ENCODE assay signal across 21 cellular contexts in genomic region chr2:36452279-36452678, GRCh38.
DNase-seq lines count a peak whose midpoint lies in the region; ATAC-seq, FAIRE-seq and TF ChIP-seq lines count a peak whose summit lies in the region.
"Had no signal": no experiment of that assay in that cellular context is flagged by ENCODE, and none has a peak within 500 bp of the region (broad histone marks: within the 10 kb centered on the region; RNA-seq: fewer than 3 reads in every experiment).

No MANE protein-coding gene starts in this region.

- no peaks in the 10 kb centered on the region for H3K36me3 Mint-ChIP-seq in T-helper 2 cell treated with Interferon-gamma antibody and Interleukin-4, amounts not matched to agents 5 μg/mL and 100 μg/mL, for 36 hours (ENCODE audit: low read depth)
- H3K36me3 Mint-ChIP-seq: natural killer cell treated with Interleukin-12 subunit alpha and Interleukin-12 subunit beta and Interleukin-15 and Interleukin-18, amount 100 ng/mL, for 72 hours had no signal

- no peak for DNase-seq in AG04450 (ENCODE audit: low read depth, low spot score)
- DNase-seq in Panc1 (ENCODE audit: low read depth, low spot score): no peak
- peak; percentile 58 for DNase-seq in osteoblast (ENCODE audit: insufficient read length, low spot score, missing footprints)
- DNase-seq in NCI-H1417 treated with DMSO at 0.1 percent for 48 hours (lab: John Stamatoyannopoulos, UW): no peak
- DNase-seq in T-helper 2 cell treated with Interferon-gamma antibody and Interleukin-4, amounts not matched to agents 5 μg/mL and 100 μg/mL, for 36 hours (ENCODE audit: low spot score): no peak
- no peak for DNase-seq in mucosa of descending colon
- no peak for DNase-seq in GM12892 (ENCODE audit: insufficient read length)
- DNase-seq: activated CD4-positive, alpha-beta T cell treated with anti-CD3 and anti-CD28 coated beads for 4 hours; activated CD8-positive, alpha-beta memory T cell treated with anti-CD3 and anti-CD28 coated beads, Interleukin-2, amount 50 U/mL, for 4 hours; activated gamma-delta T cell; lower lobe of right lung; NCI-H2029; SIG-M5; stimulated activated naive CD8-positive, alpha-beta T cell treated with anti-CD3 and anti-CD28 coated beads, Interleukin-15, amount 100 ng/mL, for 72 hours; T1000 had no signal

- no peak overlapping the region for H3K4me2 ChIP-seq in osteoblast (ENCODE audit: insufficient read depth, low read length)

- no peak overlapping the region for H2AFZ ChIP-seq in osteoblast (ENCODE audit: low read length)

- no peak overlapping the region for H3K4me3 Mint-ChIP-seq in T-helper 2 cell treated with Interferon-gamma antibody and Interleukin-4, amounts not matched to agents 5 μg/mL and 100 μg/mL, for 36 hours
- H3K4me3 Mint-ChIP-seq: natural killer cell treated with Interleukin-12 subunit alpha and Interleukin-12 subunit beta and Interleukin-15 and Interleukin-18, amount 100 ng/mL, for 72 hours; stimulated activated naive CD8-positive, alpha-beta T cell treated with anti-CD3 and anti-CD28 coated beads, Interleukin-15, amount 100 ng/mL, for 72 hours had no signal

- peak; percentile 84 for FAIRE-seq in endometrium (lab: Jason Lieb, UNC)
- no peak for FAIRE-seq in GM12892 (lab: Jason Lieb, UNC)
- FAIRE-seq: frontal cortex, GM12878 had no signal

- no peak overlapping the region for H3K27ac Mint-ChIP-seq in T-helper 2 cell treated with Interferon-gamma antibody and Interleukin-4, amounts not matched to agents 5 μg/mL and 100 μg/mL, for 36 hours
- H3K27ac Mint-ChIP-seq: natural killer cell treated with Interleukin-12 subunit alpha and Interleukin-12 subunit beta and Interleukin-15 and Interleukin-18, amount 100 ng/mL, for 72 hours; stimulated activated naive CD8-positive, alpha-beta T cell treated with anti-CD3 and anti-CD28 coated beads, Interleukin-15, amount 100 ng/mL, for 72 hours had no signal

- POLR2A ChIA-PET in AG04450 (lab: Yijun Ruan, JAX) (interaction anchor here (0.6 to 3.5 kb wide), 7 partner anchors 13 to 99 kb away, joined by 3 to 20 read pairs (median 7); partner anchors contain the start of gene CRIM1), Panc1 (lab: Charles Lee) (no interaction called here)

- H3K4me1 Mint-ChIP-seq in T-helper 2 cell treated with Interferon-gamma antibody and Interleukin-4, amounts not matched to agents 5 μg/mL and 100 μg/mL, for 36 hours (ENCODE audit: low read depth): no peaks in the 10 kb centered on the region
- H3K4me1 Mint-ChIP-seq: brain; stimulated activated naive CD8-positive, alpha-beta T cell treated with anti-CD3 and anti-CD28 coated beads, Interleukin-15, amount 100 ng/mL, for 72 hours had no signal

- peaks cover 16% of the 10 kb centered on the region for H4K20me1 ChIP-seq in osteoblast (ENCODE audit: insufficient read depth, low read length)

- CTCF ChIA-PET in AG04450 (lab: Charles Lee): no interaction called here
- CTCF ChIA-PET in Panc1 (lab: Charles Lee): no interaction called here

- no peaks in the 10 kb centered on the region for H3K9me3 Mint-ChIP-seq in T-helper 2 cell treated with Interferon-gamma antibody and Interleukin-4, amounts not matched to agents 5 μg/mL and 100 μg/mL, for 36 hours
- H3K9me3 Mint-ChIP-seq: brain; natural killer cell treated with Interleukin-12 subunit alpha and Interleukin-12 subunit beta and Interleukin-15 and Interleukin-18, amount 100 ng/mL, for 72 hours; stimulated activated naive CD8-positive, alpha-beta T cell treated with anti-CD3 and anti-CD28 coated beads, Interleukin-15, amount 100 ng/mL, for 72 hours had no signal

- H3K27ac ChIP-seq in AG04450 (ENCODE audit: low read depth, low read length) (peak overlapping the region; percentile 75), Panc1 (ENCODE audit: low read length) (peak overlapping the region; percentile 86), osteoblast (ENCODE audit: low read depth, low read length) (peak overlapping the region; percentile 96)
- H3K27ac ChIP-seq: lower lobe of right lung had no signal

- H3K36me3 ChIP-seq in Panc1 (ENCODE audit: control insufficient read depth, insufficient read depth, low read length): peaks cover 42% of the 10 kb centered on the region
- peaks cover 87% of the 10 kb centered on the region for H3K36me3 ChIP-seq in osteoblast (ENCODE audit: insufficient read depth, low read length)
- no peaks in the 10 kb centered on the region for H3K36me3 ChIP-seq in mucosa of descending colon (ENCODE audit: low read depth)

- TF ChIP-seq CTCF in AG04450 (IDR thresholded peaks at IDR 0.05; ENCODE audit: low read depth, low read length) (no peak), Panc1 (IDR thresholded peaks at IDR 0.05) (no peak), osteoblast (IDR thresholded peaks at IDR 0.05; ENCODE audit: extremely low read depth, low read depth, low read length) (no peak), mucosa of descending colon (IDR thresholded peaks at IDR 0.05) (no peak)

- H3K27me3 ChIP-seq in AG04450 (ENCODE audit: control insufficient read depth, insufficient read depth, low read length) (no peaks in the 10 kb centered on the region), Panc1 (ENCODE audit: control insufficient read depth, insufficient read depth, low read length) (no peaks in the 10 kb centered on the region), osteoblast (ENCODE audit: insufficient read depth, low read length) (no peaks in the 10 kb centered on the region)

- H3K27me3 Mint-ChIP-seq in T-helper 2 cell treated with Interferon-gamma antibody and Interleukin-4, amounts not matched to agents 5 μg/mL and 100 μg/mL, for 36 hours (ENCODE audit: low read depth): no peaks in the 10 kb centered on the region
- H3K27me3 Mint-ChIP-seq: brain; natural killer cell treated with Interleukin-12 subunit alpha and Interleukin-12 subunit beta and Interleukin-15 and Interleukin-18, amount 100 ng/mL, for 72 hours; stimulated activated naive CD8-positive, alpha-beta T cell treated with anti-CD3 and anti-CD28 coated beads, Interleukin-15, amount 100 ng/mL, for 72 hours had no signal

- H3K4me1 ChIP-seq in Panc1 (ENCODE audit: control insufficient read depth, insufficient read depth, low read length) (peaks cover 83% of the 10 kb centered on the region), osteoblast (ENCODE audit: insufficient read depth, low read length) (peaks cover 100% of the 10 kb centered on the region), mucosa of descending colon (ENCODE audit: low read depth) (peaks cover 9% of the 10 kb centered on the region)

- in situ Hi-C loops in Panc1 (cut with HindIII; ENCODE audit: low pct_unique_long_range_greater_than_20kb, low sequenced_read_pairs): no loop called here

- peaks cover 73% of the 10 kb centered on the region for H3K79me2 ChIP-seq in osteoblast (ENCODE audit: insufficient read depth, low read length)

- H3K4me3 ChIP-seq in AG04450 (ENCODE audit: low read depth, low read length) (no peak overlapping the region), Panc1 (ENCODE audit: low read depth in 2 of 2, low read length in 2 of 2) (no peak overlapping the region), osteoblast (ENCODE audit: insufficient read depth, low read length) (no peak overlapping the region), mucosa of descending colon (no peak overlapping the region)
- H3K4me3 ChIP-seq: GM12878, lower lobe of right lung had no signal

- intact Hi-C loops in Panc1 (cut with micrococcal nuclease; ENCODE audit: unreplicated experiment) (loop anchor here (10.0 kb wide), 1 partner anchor 97 kb away; the partner anchor contains the start of gene CRIM1), mucosa of descending colon (cut with DNase I, micrococcal nuclease) (no loop called here)

- TF ChIP-seq POLR2A in GM12892 (IDR thresholded peaks at IDR 0.05; ENCODE audit: low read depth, low read length): no peak

- ATAC-seq in Panc1: no peak
- no peak for ATAC-seq in mucosa of descending colon
- ATAC-seq: GM12878; HCT116; natural killer cell treated with Interleukin-12 subunit alpha and Interleukin-12 subunit beta and Interleukin-15 and Interleukin-18, amount 100 ng/mL, for 72 hours; stimulated activated naive CD8-positive, alpha-beta T cell treated with anti-CD3 and anti-CD28 coated beads, Interleukin-15, amount 100 ng/mL, for 72 hours had no signal

- BruUV-seq in Panc1 (replicated peaks; lab: Mats Ljungman, UMichigan): no TSS peak

- no peaks in the 10 kb centered on the region for H3K9me3 ChIP-seq in AG04450 (ENCODE audit: control insufficient read depth, insufficient read depth, low read length)
- H3K9me3 ChIP-seq in Panc1 (ENCODE audit: control insufficient read depth, insufficient read depth, low read depth, low read length): no peaks in the 10 kb centered on the region
- H3K9me3 ChIP-seq in osteoblast (ENCODE audit: low read depth, low read length): no peaks in the 10 kb centered on the region
- H3K9me3 ChIP-seq in mucosa of descending colon: no peaks in the 10 kb centered on the region
- H3K9me3 ChIP-seq: lower lobe of right lung had no signal
